In genomic region chr7:139808846-139809442, GRCh38 we compare ENCODE assay signal across 29 cellular contexts.
"Had no signal": no experiment of that assay in that cellular context is flagged by ENCODE, and none has a peak within 500 bp of the region (broad histone marks: within the 10 kb centered on the region; RNA-seq: fewer than 3 reads in every experiment).

No MANE protein-coding gene starts in this region.

- H3K4me3 Mint-ChIP-seq: mesothelial cell of epicardium; naive B cell; natural killer cell; nephron progenitor cell; neural progenitor cell; stimulated activated naive B cell treated with anti-CD40 and anti-IgM and Interleukin-4, amounts not matched to agents 10 μg/mL and 1 μg/mL and 100 μg/mL, for 72 hours had no signal

- H3K27ac ChIP-seq: left lung, lower lobe of right lung, neural progenitor cell, neutrophil, parathyroid adenoma, right atrium auricular region, right lobe of liver, stomach, testis, thyroid gland, transverse colon, upper lobe of left lung, vagina had no signal

- H3K4me1 ChIP-seq: left lung, lower lobe of right lung, neural progenitor cell, parathyroid adenoma, right atrium auricular region, right lobe of liver, stomach, testis, thyroid gland, transverse colon, upper lobe of left lung, vagina had no signal

- DNase-seq: hippocampal formation; kidney; left colon; left lung; lower lobe of right lung; mammary epithelial cell; mesendoderm; naive B cell; natural killer cell; nephron progenitor cell; occipital lobe; right lobe of liver; stimulated activated CD4-positive, alpha-beta T cell treated with anti-CD3 and anti-CD28 coated beads, Interleukin-12 subunit alpha, Interleukin-12 subunit beta, amount 100 ng/mL, for 4 hours; stimulated activated CD4-positive, alpha-beta T cell treated with anti-CD3 and anti-CD28 coated beads, Interleukin-15, amount 100 ng/mL, for 24 hours; stimulated activated CD4-positive, alpha-beta T cell treated with anti-CD3 and anti-CD28 coated beads, Interleukin-2, amount 100 ng/mL, for 24 hours; stimulated activated CD4-positive, alpha-beta T cell treated with anti-CD3 and anti-CD28 coated beads, Interleukin-4, amount 100 ng/mL, for 1 hour; stimulated activated naive B cell treated with anti-CD40 and anti-IgM and Interleukin-4, amounts not matched to agents 10 μg/mL and 1 μg/mL and 100 μg/mL, for 72 hours; stimulated activated naive CD8-positive, alpha-beta T cell treated with anti-CD3 and anti-CD28 coated beads, Interleukin-15, Interleukin-2, amounts not matched to agents 100 U/mL and 50 U/mL, for 24 hours; stomach; testis; thyroid gland; transverse colon; upper lobe of left lung had no signal

- H3K36me3 Mint-ChIP-seq: mesothelial cell of epicardium, natural killer cell, neural progenitor cell had no signal

- H3K4me1 Mint-ChIP-seq: neural progenitor cell had no signal

- H3K27ac Mint-ChIP-seq: mesothelial cell of epicardium; natural killer cell; nephron progenitor cell; neural progenitor cell; stimulated activated naive B cell treated with anti-CD40 and anti-IgM and Interleukin-4, amounts not matched to agents 10 μg/mL and 1 μg/mL and 100 μg/mL, for 72 hours had no signal

- H3K9me3 Mint-ChIP-seq: natural killer cell had no signal

- H3K4me3 ChIP-seq: left lung, lower lobe of right lung, neural progenitor cell, right atrium auricular region, right lobe of liver, stomach, testis, thyroid gland, transverse colon, upper lobe of left lung, vagina had no signal

- H3K36me3 ChIP-seq: left lung, lower lobe of right lung, neural progenitor cell, neutrophil, right atrium auricular region, right lobe of liver, stomach, thyroid gland, transverse colon, upper lobe of left lung, vagina had no signal

- ATAC-seq: left colon; left lung; lower lobe of right lung; natural killer cell; right lobe of liver; stimulated activated naive B cell treated with anti-CD40 and anti-IgM and Interleukin-4, amounts not matched to agents 10 μg/mL and 1 μg/mL and 100 μg/mL, for 72 hours; stimulated activated naive CD8-positive, alpha-beta T cell treated with anti-CD3 and anti-CD28 coated beads, Interleukin-15, Interleukin-2, amounts not matched to agents 100 U/mL and 50 U/mL, for 24 hours had no signal

- H3K9me3 ChIP-seq: lower lobe of right lung, neutrophil, right atrium auricular region, right lobe of liver, testis, thyroid gland, transverse colon, upper lobe of left lung, vagina had no signal
